17 cellular contexts compared by ENCODE assay signal in genomic region chr4:79865253-79865652, GRCh38.
A peak's percentile ranks its signal among the peaks of the same experiment; 100 is the strongest.
DNase-seq lines count a peak whose midpoint lies in the region; ATAC-seq, FAIRE-seq and TF ChIP-seq lines count a peak whose summit lies in the region.
"Had no signal": no experiment of that assay in that cellular context is flagged by ENCODE, and none has a peak within 500 bp of the region (broad histone marks: within the 10 kb centered on the region; RNA-seq: fewer than 3 reads in every experiment).

No MANE protein-coding gene starts in this region.

- TF ChIP-seq CTCF in AG10803 (conservative IDR thresholded peaks at IDR 0.05; ENCODE audit: low read length) (no peak), cardiac fibroblast (IDR thresholded peaks at IDR 0.05; ENCODE audit: low read depth, low read length) (no peak), BE2C (IDR thresholded peaks at IDR 0.05; ENCODE audit: low read depth, low read length) (no peak)

- H3K9me3 ChIP-seq in BE2C: no peaks in the 10 kb centered on the region
- no peaks in the 10 kb centered on the region for H3K9me3 ChIP-seq in small intestine (ENCODE audit: control insufficient read depth, low read depth)

- no peaks in the 10 kb centered on the region for H3K36me3 Mint-ChIP-seq in effector memory CD8-positive, alpha-beta T cell (ENCODE audit: insufficient read depth)

- H3K27me3 ChIP-seq in BE2C (no peaks in the 10 kb centered on the region), small intestine (ENCODE audit: control insufficient read depth in 2 of 2, insufficient read depth in 2 of 2, low read length in 2 of 2) (no peaks in the 10 kb centered on the region)

- DNase-seq in AG10803 (ENCODE audit: low read depth) (peak; percentile 53), LHCN-M2 (ENCODE audit: low read depth) (peak; percentile 35), cardiac fibroblast (ENCODE audit: low read depth in 2 of 2) (peak; percentile 18 to 38), medulla oblongata (ENCODE audit: extremely low spot score) (peak; percentile 7), BE2C (no peak), small intestine (no peak)
- no peak for DNase-seq in effector memory CD8-positive, alpha-beta T cell
- DNase-seq: activated CD4-positive, alpha-beta T cell treated with anti-CD3 and anti-CD28 coated beads for 36 hours; activated T-cell treated with anti-CD3 and anti-CD28 coated beads, Interleukin-2, amount 50 U/mL, for 1 hour; NCI-H526; T-helper 2 cell had no signal

- H3K27me3 Mint-ChIP-seq in effector memory CD8-positive, alpha-beta T cell: peaks cover 4 to 6% of the 10 kb centered on the region in 2 donors
- H3K27me3 Mint-ChIP-seq: B cell had no signal

- peaks cover 5% of the 10 kb centered on the region for H3K4me1 ChIP-seq in BE2C
- no peaks in the 10 kb centered on the region for H3K4me1 ChIP-seq in small intestine (ENCODE audit: control insufficient read depth in 2 of 2, insufficient read depth in 1 of 2, low read depth in 1 of 2, low read length in 1 of 2)

- H3K27ac Mint-ChIP-seq in effector memory CD8-positive, alpha-beta T cell: no peak overlapping the region
- H3K27ac Mint-ChIP-seq: activated CD4-positive, alpha-beta T cell treated with anti-CD3 and anti-CD28 coated beads for 36 hours; B cell had no signal

- 45 to 60% (median 48%) methylated on average over 2 of the region's 2 CpGs for WGBS in small intestine, 3 donors

- no peaks in the 10 kb centered on the region for H3K9me3 Mint-ChIP-seq in effector memory CD8-positive, alpha-beta T cell

- H3K36me3 ChIP-seq in BE2C (no peaks in the 10 kb centered on the region), small intestine (ENCODE audit: control insufficient read depth in 2 of 2, insufficient read depth in 2 of 2, low read length in 2 of 2) (no peaks in the 10 kb centered on the region)

- no peak overlapping the region for H3K4me3 Mint-ChIP-seq in effector memory CD8-positive, alpha-beta T cell
- H3K4me3 Mint-ChIP-seq: activated CD4-positive, alpha-beta T cell treated with anti-CD3 and anti-CD28 coated beads for 36 hours; B cell had no signal

- no peak overlapping the region for H3K27ac ChIP-seq in small intestine (ENCODE audit: low read depth in 1 of 2, low read length in 1 of 2)

- H3K4me1 Mint-ChIP-seq in effector memory CD8-positive, alpha-beta T cell (ENCODE audit: low read depth in 2 of 2): no peaks in the 10 kb centered on the region
- H3K4me1 Mint-ChIP-seq: activated CD4-positive, alpha-beta T cell treated with anti-CD3 and anti-CD28 coated beads for 36 hours; B cell had no signal

- H3K4me3 ChIP-seq in AG10803 (ENCODE audit: low read length): no peak overlapping the region
- H3K4me3 ChIP-seq in cardiac fibroblast (replicated peaks in 1 of 2; ENCODE audit: low read depth in 2 of 2, low read length in 2 of 2): no peak overlapping the region
- H3K4me3 ChIP-seq in BE2C (ENCODE audit: low read depth, low read length): no peak overlapping the region
- no peak overlapping the region for H3K4me3 ChIP-seq in small intestine (ENCODE audit: low read depth in 1 of 2, low read length in 2 of 2)

- no peak for ATAC-seq in effector memory CD8-positive, alpha-beta T cell (replicated peaks)
- ATAC-seq in HG03097 (IDR thresholded peaks at IDR 0.05; ENCODE audit: low FRiP score, unreplicated experiment): no peak
- ATAC-seq: activated CD4-positive, alpha-beta T cell treated with anti-CD3 and anti-CD28 coated beads for 36 hours; Panc1 had no signal

- no peak for FAIRE-seq in small intestine (lab: Jason Lieb, UNC)
- FAIRE-seq: frontal cortex, GM12891, islet of Langerhans had no signal

Comparison
In these comparisons a context has a peak if more than half of its experiments do, and no peak if none do; other contexts are left out.
1. DNase-seq: peak in AG10803 (single experiment), LHCN-M2 (single experiment), cardiac fibroblast (2 of 2) and medulla oblongata (single experiment); none in BE2C (single experiment), effector memory CD8-positive, alpha-beta T cell (0 of 3) and small intestine (single experiment).